14 cellular contexts compared by ENCODE assay signal in the genomic region with DNA sequence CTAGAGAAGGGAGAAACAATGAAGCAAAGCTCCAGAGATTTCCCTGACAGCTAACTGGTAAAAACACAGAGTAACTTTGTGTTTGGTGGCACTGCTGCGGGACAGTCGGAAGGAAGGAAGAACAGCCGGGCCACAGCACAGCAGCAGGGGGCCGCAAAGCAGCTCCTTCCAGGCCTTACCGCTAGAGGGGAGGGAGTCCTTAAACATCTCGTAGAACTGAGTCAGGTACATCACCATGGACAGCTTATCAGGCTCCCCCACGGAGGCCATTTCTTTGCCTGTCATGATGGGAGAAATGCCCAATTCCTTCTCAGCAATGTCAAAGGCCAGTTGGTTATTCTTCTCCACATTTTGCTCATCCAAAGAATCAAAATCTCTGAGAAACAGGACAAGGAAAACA.
DNase-seq lines count a peak whose midpoint lies in the region; ATAC-seq and TF ChIP-seq lines count a peak whose summit lies in the region.
"Had no signal": no experiment of that assay in that cellular context is flagged by ENCODE, and none has a peak within 500 bp of the region (broad histone marks: within the 10 kb centered on the region; RNA-seq: fewer than 3 reads in every experiment).

No MANE protein-coding gene starts in this region.

- no peaks in the 10 kb centered on the region for H3K27me3 ChIP-seq in psoas muscle (ENCODE audit: insufficient read depth in 3 of 3, low read length in 2 of 3)
- no peaks in the 10 kb centered on the region for H3K27me3 ChIP-seq in upper lobe of left lung

- H3K36me3 ChIP-seq in psoas muscle (ENCODE audit: insufficient read depth in 1 of 2, low read depth in 1 of 2) (peaks cover 0 to 59% of the 10 kb centered on the region in 2 donors), upper lobe of left lung (peaks cover 0 to 68% (median 13%) of the 10 kb centered on the region in 4 donors)

- no peak overlapping the region for H3K27ac Mint-ChIP-seq in activated T-helper 1 cell treated with anti-CD3 and anti-CD28 coated beads, Interleukin-12 subunit alpha, Interleukin-12 subunit beta, Interleukin-2, Interleukin-4 antibody, amounts not matched to agents 30 ng/mL and 10 ng/mL and 1 ng/mL, durations not matched to agents 14 hours and 24 hours and 36 hours
- H3K27ac Mint-ChIP-seq: activated T-helper 17 cell treated with anti-CD3 and anti-CD28 coated beads, Interleukin-2, amount 50 U/mL, for 72 hours; stimulated activated naive CD8-positive, alpha-beta T cell treated with anti-CD3 and anti-CD28 coated beads, Interleukin-15, Interleukin-2, amounts not matched to agents 100 ng/mL and 50 ng/mL, for 24 hours had no signal

- peak overlapping the region; percentile 94 for H3K27ac ChIP-seq in psoas muscle
- no peak overlapping the region for H3K27ac ChIP-seq in upper lobe of left lung

- TF ChIP-seq CTCF in GM12874 (IDR thresholded peaks at IDR 0.05; ENCODE audit: insufficient read depth, low read depth, low read length): peak; percentile 37; the same call in 1 of the 2 replicates
- TF ChIP-seq CTCF in astrocyte of the spinal cord (IDR thresholded peaks at IDR 0.05; ENCODE audit: low read depth, low read length): peak; percentile 62
- peak; percentile 46 for TF ChIP-seq CTCF in foreskin fibroblast (IDR thresholded peaks at IDR 0.05; ENCODE audit: low read depth, low read length)
- peak; percentile 34 for TF ChIP-seq CTCF in psoas muscle (IDR thresholded peaks at IDR 0.05)
- TF ChIP-seq CTCF in upper lobe of left lung (IDR thresholded peaks at IDR 0.05): peak in 1 of 6 experiments; percentile 9

- H3K27me3 Mint-ChIP-seq in activated T-helper 1 cell treated with anti-CD3 and anti-CD28 coated beads, Interleukin-12 subunit alpha, Interleukin-12 subunit beta, Interleukin-2, Interleukin-4 antibody, amounts not matched to agents 30 ng/mL and 10 ng/mL and 1 ng/mL, durations not matched to agents 14 hours and 24 hours and 36 hours (ENCODE audit: insufficient read depth): no peaks in the 10 kb centered on the region
- H3K27me3 Mint-ChIP-seq: activated T-helper 17 cell treated with anti-CD3 and anti-CD28 coated beads, Interleukin-2, amount 50 U/mL, for 72 hours; central memory CD8-positive, alpha-beta T cell; stimulated activated naive CD8-positive, alpha-beta T cell treated with anti-CD3 and anti-CD28 coated beads, Interleukin-15, Interleukin-2, amounts not matched to agents 100 ng/mL and 50 ng/mL, for 24 hours had no signal

- H3K4me1 ChIP-seq in psoas muscle (peaks cover 45% of the 10 kb centered on the region), upper lobe of left lung (no peaks in the 10 kb centered on the region)

- H3K9me3 ChIP-seq in psoas muscle (no peaks in the 10 kb centered on the region), upper lobe of left lung (no peaks in the 10 kb centered on the region)

- H3K4me3 ChIP-seq in astrocyte of the spinal cord (ENCODE audit: low read depth, low read length): no peak overlapping the region
- no peak overlapping the region for H3K4me3 ChIP-seq in foreskin fibroblast (ENCODE audit: low read depth in 1 of 2, low read length in 2 of 2)
- no peak overlapping the region for H3K4me3 ChIP-seq in psoas muscle
- H3K4me3 ChIP-seq in upper lobe of left lung: no peak overlapping the region

- peak in 2 of 4 donors; percentile 35 to 42 for ATAC-seq in psoas muscle
- no peak for ATAC-seq in HG02852 (IDR thresholded peaks at IDR 0.05; ENCODE audit: unreplicated experiment)
- no peak for ATAC-seq in upper lobe of left lung (ENCODE audit: low FRiP score in 2 of 2)
- ATAC-seq: activated T-helper 17 cell treated with anti-CD3 and anti-CD28 coated beads, Interleukin-2, amount 50 U/mL, for 72 hours had no signal

- intact Hi-C loops in psoas muscle (cut with DNase I): no loop called here
- intact Hi-C loops in activated T-helper 1 cell treated with anti-CD3 and anti-CD28 coated beads, Interleukin-12 subunit alpha, Interleukin-12 subunit beta, Interleukin-2, Interleukin-4 antibody, amounts not matched to agents 30 ng/mL and 10 ng/mL and 1 ng/mL, durations not matched to agents 14 hours and 24 hours and 36 hours (cut with micrococcal nuclease): no loop called here

- in situ Hi-C loops in astrocyte of the spinal cord (cut with HindIII; ENCODE audit: low sequenced_read_pairs): no loop called here

- no peak for TF ChIP-seq POLR2A in upper lobe of left lung (IDR thresholded peaks at IDR 0.05)

- TF ChIP-seq EP300 in upper lobe of left lung (IDR thresholded peaks at IDR 0.05): no peak

- DNase-seq in astrocyte of the spinal cord (ENCODE audit: low read depth, low spot score): peak; percentile 14
- DNase-seq in foreskin fibroblast: peak in 1 of 2 donors; percentile 30
- DNase-seq in psoas muscle: no peak
- no peak for DNase-seq in upper lobe of left lung
- DNase-seq in activated T-helper 1 cell treated with anti-CD3 and anti-CD28 coated beads, Interleukin-12 subunit alpha, Interleukin-12 subunit beta, Interleukin-2, Interleukin-4 antibody, amounts not matched to agents 30 ng/mL and 10 ng/mL and 1 ng/mL, durations not matched to agents 14 hours and 24 hours and 36 hours (ENCODE audit: low spot score): no peak
- no peak for DNase-seq in NCI-H1436 treated with DMSO at 0.1 percent for 48 hours (lab: John Stamatoyannopoulos, UW)
- DNase-seq: foreskin melanocyte; NCI-H2107; stimulated activated CD4-positive, alpha-beta T cell treated with anti-CD3 and anti-CD28 coated beads, Interleukin-4, amount 100 ng/mL, for 4 hours had no signal

- H3K4me3 Mint-ChIP-seq in activated T-helper 1 cell treated with anti-CD3 and anti-CD28 coated beads, Interleukin-12 subunit alpha, Interleukin-12 subunit beta, Interleukin-2, Interleukin-4 antibody, amounts not matched to agents 30 ng/mL and 10 ng/mL and 1 ng/mL, durations not matched to agents 14 hours and 24 hours and 36 hours: no peak overlapping the region
- H3K4me3 Mint-ChIP-seq: activated T-helper 17 cell treated with anti-CD3 and anti-CD28 coated beads, Interleukin-2, amount 50 U/mL, for 72 hours; central memory CD8-positive, alpha-beta T cell; stimulated activated naive CD8-positive, alpha-beta T cell treated with anti-CD3 and anti-CD28 coated beads, Interleukin-15, Interleukin-2, amounts not matched to agents 100 ng/mL and 50 ng/mL, for 24 hours had no signal

- 43 to 64% (median 48%) methylated on average over 7 of the region's 7 CpGs for whole genome bisulfite sequencing in psoas muscle, 3 donors
- 69 to 87% methylated on average over 7 of the region's 7 CpGs for WGBS in upper lobe of left lung, 2 donors

- no peaks in the 10 kb centered on the region for H3K9me3 Mint-ChIP-seq in activated T-helper 1 cell treated with anti-CD3 and anti-CD28 coated beads, Interleukin-12 subunit alpha, Interleukin-12 subunit beta, Interleukin-2, Interleukin-4 antibody, amounts not matched to agents 30 ng/mL and 10 ng/mL and 1 ng/mL, durations not matched to agents 14 hours and 24 hours and 36 hours
- H3K9me3 Mint-ChIP-seq: activated T-helper 17 cell treated with anti-CD3 and anti-CD28 coated beads, Interleukin-2, amount 50 U/mL, for 72 hours; central memory CD8-positive, alpha-beta T cell; stimulated activated naive CD8-positive, alpha-beta T cell treated with anti-CD3 and anti-CD28 coated beads, Interleukin-15, Interleukin-2, amounts not matched to agents 100 ng/mL and 50 ng/mL, for 24 hours had no signal

- H3K4me1 Mint-ChIP-seq in activated T-helper 1 cell treated with anti-CD3 and anti-CD28 coated beads, Interleukin-12 subunit alpha, Interleukin-12 subunit beta, Interleukin-2, Interleukin-4 antibody, amounts not matched to agents 30 ng/mL and 10 ng/mL and 1 ng/mL, durations not matched to agents 14 hours and 24 hours and 36 hours (ENCODE audit: low read depth): no peaks in the 10 kb centered on the region
- H3K4me1 Mint-ChIP-seq: activated T-helper 17 cell treated with anti-CD3 and anti-CD28 coated beads, Interleukin-2, amount 50 U/mL, for 72 hours; central memory CD8-positive, alpha-beta T cell had no signal

- peaks cover 13% of the 10 kb centered on the region for H3K36me3 Mint-ChIP-seq in activated T-helper 1 cell treated with anti-CD3 and anti-CD28 coated beads, Interleukin-12 subunit alpha, Interleukin-12 subunit beta, Interleukin-2, Interleukin-4 antibody, amounts not matched to agents 30 ng/mL and 10 ng/mL and 1 ng/mL, durations not matched to agents 14 hours and 24 hours and 36 hours (ENCODE audit: low read depth)
